ENCODE assay signal across 19 cellular contexts in the genomic region with DNA sequence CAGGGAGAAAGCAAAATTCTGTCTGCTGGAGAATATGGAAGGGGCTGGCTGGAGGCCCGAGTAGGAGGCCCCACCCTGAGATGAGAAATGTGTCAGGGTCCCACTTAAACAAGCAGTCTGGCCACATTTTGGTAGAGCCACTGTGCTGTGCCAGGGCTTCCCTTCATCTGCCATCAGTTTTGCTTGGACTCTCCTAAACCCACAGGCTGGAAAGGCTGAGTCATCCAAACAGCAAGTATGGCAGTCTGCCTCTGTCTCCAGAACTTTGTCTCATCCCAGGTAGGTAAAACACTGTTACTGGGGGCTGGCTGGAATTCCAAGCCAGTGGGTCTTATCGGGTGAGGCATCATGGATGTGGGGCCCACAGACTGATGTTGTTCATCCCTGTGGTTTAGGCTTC.
"Had no signal": no experiment of that assay in that cellular context is flagged by ENCODE, and none has a peak within 500 bp of the region (broad histone marks: within the 10 kb centered on the region; RNA-seq: fewer than 3 reads in every experiment).

No MANE protein-coding gene starts in this region.

- DNase-seq: activated B cell treated with CpG ODN at 0.5 μM for 24 hours; activated CD4-positive, alpha-beta memory T cell treated with anti-CD3 and anti-CD28 coated beads, Interleukin-2, amount 10 ng/mL, durations not matched to agents 7 days and 5 days; activated CD4-positive, alpha-beta T cell treated with anti-CD3 and anti-CD28 coated beads for 48 hours; activated CD8-positive, alpha-beta memory T cell treated with anti-CD3 and anti-CD28 coated beads, Interleukin-2, amount 10 ng/mL, durations not matched to agents 7 days and 5 days; activated naive CD8-positive, alpha-beta T cell treated with anti-CD3 and anti-CD28 coated beads, Interleukin-2, amount 10 ng/mL, durations not matched to agents 7 days and 5 days; amygdala; caudate nucleus; effector memory CD8-positive, alpha-beta T cell; esophagus squamous epithelium; foreskin melanocyte; left ventricle myocardium inferior; mammary epithelial cell; occipital lobe; stimulated activated CD4-positive, alpha-beta T cell treated with anti-CD3 and anti-CD28 coated beads, Interleukin-12 subunit alpha, Interleukin-12 subunit beta, amount 100 ng/mL, for 4 hours; stimulated activated CD4-positive, alpha-beta T cell treated with anti-CD3 and anti-CD28 coated beads, Interleukin-1b, Interleukin-23, amount 100 ng/mL, for 48 hours; stimulated activated CD8-positive, alpha-beta memory T cell treated with anti-CD3 and anti-CD28 coated beads, Interleukin-4, amount 100 ng/mL, for 48 hours; stimulated activated naive CD8-positive, alpha-beta T cell treated with anti-CD3 and anti-CD28 coated beads, Interleukin-15, Interleukin-2, amounts not matched to agents 100 U/mL and 50 U/mL, for 24 hours; substantia nigra; tibial artery had no signal

- H3K4me3 ChIP-seq: esophagus squamous epithelium, left ventricle myocardium inferior, tibial artery had no signal

- ATAC-seq: activated CD8-positive, alpha-beta memory T cell treated with anti-CD3 and anti-CD28 coated beads, Interleukin-2, amount 10 ng/mL, durations not matched to agents 7 days and 5 days; effector memory CD8-positive, alpha-beta T cell; stimulated activated naive CD8-positive, alpha-beta T cell treated with anti-CD3 and anti-CD28 coated beads, Interleukin-15, Interleukin-2, amounts not matched to agents 100 U/mL and 50 U/mL, for 24 hours had no signal
